Comparison of ENCODE assay signal across 26 cellular contexts in the genomic region with DNA sequence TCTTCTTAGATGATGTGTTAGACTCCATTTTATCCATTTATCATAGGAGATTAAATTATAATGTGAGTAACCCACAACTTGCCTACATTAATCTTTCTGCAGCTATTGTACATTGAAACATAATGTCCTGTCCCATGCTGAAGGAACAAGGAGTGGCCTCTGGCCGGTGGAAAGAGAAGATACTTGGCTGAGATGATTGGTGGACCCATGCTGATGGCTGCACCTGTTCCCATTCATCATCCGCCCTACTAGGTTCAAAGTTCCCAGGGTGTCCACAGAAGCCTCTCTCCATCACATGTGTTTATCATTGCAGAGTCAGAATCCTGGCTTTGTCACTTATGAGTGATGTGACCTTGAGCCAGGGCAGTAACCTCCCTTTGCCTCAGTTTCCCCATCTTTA. TPM values are rescaled to one million over a fixed set of nuclear protein-coding genes. Genes with fewer than 3 reads are reported as not detected.
DNase-seq lines count a peak whose midpoint lies in the region; FAIRE-seq and TF ChIP-seq lines count a peak whose summit lies in the region.
"Had no signal": no experiment of that assay in that cellular context is flagged by ENCODE, and none has a peak within 500 bp of the region (broad histone marks: within the 10 kb centered on the region; RNA-seq: fewer than 3 reads in every experiment).

No MANE protein-coding gene starts in this region.

- DNase-seq in G401 (ENCODE audit: low spot score) (peak; percentile 70), LHCN-M2 (ENCODE audit: low read depth) (peak; percentile 76), cerebellum (ENCODE audit: low spot score) (peak; percentile 36), myocyte (ENCODE audit: low read depth) (peak; percentile 33), MM.1S (no peak), substantia nigra (lab: John Stamatoyannopoulos, UW) (no peak), globus pallidus (ENCODE audit: low spot score) (no peak), kidney (no peak)
- DNase-seq: 8988T; ACHN; AML-193; BE2C; Calu3; CD4-positive, alpha-beta T cell; CD8-positive, alpha-beta memory T cell; COR-L47; DMS79 treated with DMSO at 0.1 percent for 48 hours; GOT3; HFFc6 had no signal

- H3K27ac ChIP-seq in MM.1S (ENCODE audit: low read length) = no peak overlapping the region
- H3K27ac ChIP-seq in substantia nigra (ENCODE audit: low read depth, low read length, poor library complexity, severe bottlenecking) = no peak overlapping the region
- H3K27ac ChIP-seq in kidney (ENCODE audit: low read depth in 2 of 2, low read length in 2 of 2) = no peak overlapping the region
- H3K27ac ChIP-seq: A549; BLaER1 treated with 17β-estradiol and CSF1 and Interleukin-3, amounts not matched to agents 10 nM and 100 nM had no signal

- H4K20me1 ChIP-seq in MM.1S (ENCODE audit: insufficient read depth, low read length) = no peaks in the 10 kb centered on the region
- H4K20me1 ChIP-seq: BLaER1 treated with 17β-estradiol and CSF1 and Interleukin-3, amounts not matched to agents 10 nM and 100 nM had no signal

- no peak overlapping the region for H3K4me3 ChIP-seq in MM.1S (ENCODE audit: low read length)
- H3K4me3 ChIP-seq in kidney (ENCODE audit: low read length in 2 of 2) = no peak overlapping the region
- H3K4me3 ChIP-seq: A549; BLaER1 treated with 17β-estradiol and CSF1 and Interleukin-3, amounts not matched to agents 10 nM and 100 nM; HAP-1 had no signal

- H3K9ac ChIP-seq in MM.1S (ENCODE audit: low read length) = no peak overlapping the region
- no peak overlapping the region for H3K9ac ChIP-seq in kidney (ENCODE audit: low read length in 2 of 2)
- H3K9ac ChIP-seq: BLaER1 treated with 17β-estradiol and CSF1 and Interleukin-3, amounts not matched to agents 10 nM and 100 nM had no signal

- H3K4me2 ChIP-seq in MM.1S (ENCODE audit: low read depth, low read length) = no peak overlapping the region
- H3K4me2 ChIP-seq: A549; BLaER1 treated with 17β-estradiol and CSF1 and Interleukin-3, amounts not matched to agents 10 nM and 100 nM had no signal

- H3K36me3 ChIP-seq in MM.1S (replicated peaks; ENCODE audit: insufficient read depth, low read length) (no peaks in the 10 kb centered on the region), kidney (ENCODE audit: control insufficient read depth in 1 of 2, insufficient read depth in 2 of 2, low read length in 2 of 2) (no peaks in the 10 kb centered on the region)
- H3K36me3 ChIP-seq: BE2C; BLaER1 treated with 17β-estradiol and CSF1 and Interleukin-3, amounts not matched to agents 10 nM and 100 nM; HAP-1 had no signal

- intact Hi-C loops in kidney (cut with DNase I) = no loop called here

- in situ Hi-C loops in G401 (cut with HindIII; ENCODE audit: low sequenced_read_pairs) = no loop called here

- no peak for FAIRE-seq in kidney (lab: Jason Lieb, UNC)
- FAIRE-seq: A549, G401.6, GM12892, H54 had no signal

- TF ChIP-seq CTCF in MM.1S (IDR thresholded peaks at IDR 0.05; ENCODE audit: low read length) (no peak), kidney (IDR thresholded peaks at IDR 0.05; ENCODE audit: borderline replicate concordance, extremely low read depth, insufficient read depth) (no peak)

- no peaks in the 10 kb centered on the region for H3K27me3 ChIP-seq in MM.1S (replicated peaks; ENCODE audit: insufficient read depth, low read length)
- H3K27me3 ChIP-seq: BE2C; BLaER1 treated with 17β-estradiol and CSF1 and Interleukin-3, amounts not matched to agents 10 nM and 100 nM had no signal

- H2AFZ ChIP-seq in MM.1S (ENCODE audit: low read length) = no peak overlapping the region

- H3K79me2 ChIP-seq in MM.1S (ENCODE audit: low read length) = peaks cover 78% of the 10 kb centered on the region

- H3K4me1 ChIP-seq in MM.1S (ENCODE audit: low read length) (no peaks in the 10 kb centered on the region), kidney (ENCODE audit: control insufficient read depth in 1 of 2, insufficient read depth in 1 of 2, low read depth in 1 of 2, low read length in 2 of 2) (no peaks in the 10 kb centered on the region)
- H3K4me1 ChIP-seq: A549 had no signal

- no peaks in the 10 kb centered on the region for H3K9me2 ChIP-seq in MM.1S (replicated peaks; ENCODE audit: insufficient read depth, low read length)

- H3K9me3 ChIP-seq in MM.1S (replicated peaks; ENCODE audit: insufficient read depth, low read length) = no peaks in the 10 kb centered on the region
- H3K9me3 ChIP-seq in kidney (ENCODE audit: control insufficient read depth in 1 of 2, low read length in 2 of 2) = no peaks in the 10 kb centered on the region
- H3K9me3 ChIP-seq: A549; BE2C; BLaER1 treated with 17β-estradiol and CSF1 and Interleukin-3, amounts not matched to agents 10 nM and 100 nM; HAP-1 had no signal

- no peaks in the 10 kb centered on the region for H3F3A ChIP-seq in MM.1S (ENCODE audit: insufficient read depth, low read length)

RNA-seq across cellular contexts. Expression of gene FBXL7, which starts 24.7 kb away (rescaled TPM):
- not detected in 2 replicates for total RNA-seq in G401 (2014; rRNA removed; shearing (Covaris generic))
- total RNA-seq in LHCN-M2 (2014; rRNA removed) (6.2 and 7.6 TPM in 2 replicates), cerebellum (7.8 TPM), myocyte (9.7 and 11.2 TPM in 2 replicates), kidney (6.1 TPM)
- 6.8 TPM for polyA plus RNA-seq in LHCN-M2 (2012)
- polyA plus RNA-seq in myocyte (2012) = 20.2 TPM
- 3.9 TPM for polyA plus RNA-seq in kidney (ENCODE audit: insufficient read depth, low read depth, low replicate concordance)
- total RNA-seq: Calu3; CD4-positive, alpha-beta T cell; CD8-positive, alpha-beta memory T cell had no signal
- polyA plus RNA-seq: CD14-positive monocyte; CD8-positive, alpha-beta memory T cell had no signal

Comparison
In these comparisons a context has a peak if more than half of its experiments do, and no peak if none do; other contexts are left out.
1. DNase-seq: peak in G401 (single experiment), LHCN-M2 (single experiment), cerebellum (single experiment) and myocyte (single experiment); none in MM.1S (single experiment), substantia nigra (0 of 49), globus pallidus (single experiment) and kidney (single experiment).